In genomic region chr3:99627062-99627826, GRCh38 we compare ENCODE assay signal across 1 cellular context.
TF ChIP-seq lines count a peak whose summit lies in the region.

No MANE protein-coding gene starts in this region.

TF ChIP-seq in GM23338, 12 proteins besides CTCF, POLR2A, EP300 and RAD21 (continued from another document):
- TF ChIP-seq CREB1 (CRISPR knock-in tag; IDR thresholded peaks at IDR 0.05; ENCODE audit: low read depth) (no peak), JUNB (IDR thresholded peaks at IDR 0.05; ENCODE audit: unreplicated experiment) (no peak), REST (IDR thresholded peaks at IDR 0.05; ENCODE audit: unreplicated experiment) (no peak), POLR2AphosphoS5 (IDR thresholded peaks at IDR 0.05; ENCODE audit: low read depth) (no peak), ZNF331 (CRISPR knock-in tag; IDR thresholded peaks at IDR 0.05; ENCODE audit: low read depth) (no peak)
